In the genomic region with DNA sequence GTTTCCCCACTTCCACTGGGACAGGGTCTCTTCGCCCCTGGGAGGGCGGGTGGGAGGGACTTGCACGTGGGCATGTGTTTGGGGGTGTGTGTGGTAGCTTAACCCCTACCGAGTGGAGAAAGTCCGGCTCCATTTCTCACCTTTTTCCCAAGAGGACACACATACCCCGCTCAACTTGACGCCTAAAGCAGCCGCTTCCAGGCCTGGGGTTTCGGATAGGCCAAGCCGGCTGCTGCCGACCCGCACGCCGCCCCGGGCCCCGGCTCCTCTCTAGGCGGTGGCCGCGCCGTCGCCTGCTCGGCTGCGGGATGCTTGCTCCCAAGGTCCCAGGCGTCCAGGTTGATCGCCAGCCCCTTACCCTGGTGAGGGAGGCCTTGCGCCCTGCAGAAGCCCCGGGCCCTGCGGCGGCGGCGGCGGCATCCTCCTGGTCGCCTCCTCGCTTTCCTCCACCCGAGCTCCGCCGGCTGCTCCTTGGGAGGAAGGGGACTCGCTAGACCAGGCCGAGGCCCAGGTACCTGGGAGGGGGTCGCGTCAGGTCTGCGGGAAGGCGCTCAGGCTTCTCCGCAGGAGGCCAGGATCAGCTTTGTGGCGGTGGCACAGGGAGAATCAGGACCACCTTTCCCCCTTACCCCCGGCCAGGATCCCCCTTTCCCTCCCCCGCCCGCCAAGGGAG, we compare ENCODE assay signal across 11 cellular contexts. TPM values are rescaled to one million over a fixed set of nuclear protein-coding genes. Genes with fewer than 3 reads are reported as not detected.
DNase-seq lines count a peak whose midpoint lies in the region; ATAC-seq and TF ChIP-seq lines count a peak whose summit lies in the region.
"Had no signal": no experiment of that assay in that cellular context is flagged by ENCODE, and none has a peak within 500 bp of the region (broad histone marks: within the 10 kb centered on the region; RNA-seq: fewer than 3 reads in every experiment).

No MANE protein-coding gene starts in this region.

- WGBS in upper lobe of left lung, 2 donors: 21 to 30% methylated on average over 16 to 46 of the region's 48 CpGs

- DNase-seq in natural killer cell (no peak), ascending aorta (ENCODE audit: low spot score in 2 of 2) (no peak), mesothelial cell of epicardium (ENCODE audit: low spot score in 2 of 2, unreplicated experiment in 2 of 2) (peak in 1 of 2 experiments; percentile 57), upper lobe of left lung (peak in 1 of 2 donors; percentile 82)
- no peak for DNase-seq in natural killer cell treated with Interleukin-12 subunit alpha and Interleukin-12 subunit beta and Interleukin-15 and Interleukin-18, amount 100 ng/mL, for 72 hours (ENCODE audit: low spot score)
- DNase-seq: WERI-Rb-1 had no signal

- H3K27me3 ChIP-seq in ascending aorta (peaks cover 72% of the 10 kb centered on the region), upper lobe of left lung (peaks cover 2 to 96% (median 66%) of the 10 kb centered on the region in 4 donors)

- ATAC-seq in natural killer cell (no peak), upper lobe of left lung (ENCODE audit: low FRiP score in 2 of 2) (no peak), GM18868 (IDR thresholded peaks at IDR 0.05; ENCODE audit: unreplicated experiment) (no peak), esophagus mucosa (no peak), HG02798 (IDR thresholded peaks at IDR 0.05; ENCODE audit: poor library complexity, unreplicated experiment) (no peak)
- ATAC-seq in natural killer cell treated with Interleukin-12 subunit alpha and Interleukin-12 subunit beta and Interleukin-15 and Interleukin-18, amount 100 ng/mL, for 72 hours: no peak

- no peak for TF ChIP-seq EP300 in upper lobe of left lung (IDR thresholded peaks at IDR 0.05)

- intact Hi-C loops in natural killer cell (cut with micrococcal nuclease) (loop anchor here (5.0 kb wide), 2 partner anchors 421 to 1156 kb away; no protein-coding TSS in a partner anchor), ascending aorta (cut with DNase I) (loop anchor here (2.0 kb wide), 1 partner anchor 16 kb away; no protein-coding TSS in a partner anchor)

- peaks cover 25 to 31% of the 10 kb centered on the region in 2 donors for H3K4me1 ChIP-seq in ascending aorta
- H3K4me1 ChIP-seq in upper lobe of left lung: peaks cover 50 to 73% (median 61%) of the 10 kb centered on the region in 4 donors

- H3K4me3 ChIP-seq in ascending aorta: peak overlapping the region; percentile 63
- peak overlapping the region in 3 of 4 donors; percentile 34 to 51 (median 46) for H3K4me3 ChIP-seq in upper lobe of left lung

- no peak for TF ChIP-seq CTCF in natural killer cell (IDR thresholded peaks at IDR 0.05)
- no peak for TF ChIP-seq CTCF in ascending aorta (IDR thresholded peaks at IDR 0.05)
- TF ChIP-seq CTCF in mesothelial cell of epicardium (IDR thresholded peaks at IDR 0.05; ENCODE audit: unreplicated experiment): no peak
- TF ChIP-seq CTCF in upper lobe of left lung (IDR thresholded peaks at IDR 0.05): no peak

- H3K9me3 Mint-ChIP-seq in natural killer cell (no peaks in the 10 kb centered on the region), mesothelial cell of epicardium (no peaks in the 10 kb centered on the region)
- H3K9me3 Mint-ChIP-seq in natural killer cell treated with Interleukin-12 subunit alpha and Interleukin-12 subunit beta and Interleukin-15 and Interleukin-18, amount 100 ng/mL, for 72 hours: no peaks in the 10 kb centered on the region
- H3K9me3 Mint-ChIP-seq: memory B cell had no signal

- H3K9me3 ChIP-seq in ascending aorta (no peaks in the 10 kb centered on the region), upper lobe of left lung (no peaks in the 10 kb centered on the region)
- H3K9me3 ChIP-seq: tibial artery had no signal

- peak overlapping the region; percentile 42 for H3K4me3 Mint-ChIP-seq in natural killer cell
- H3K4me3 Mint-ChIP-seq in natural killer cell treated with Interleukin-12 subunit alpha and Interleukin-12 subunit beta and Interleukin-15 and Interleukin-18, amount 100 ng/mL, for 72 hours: no peak overlapping the region
- H3K4me3 Mint-ChIP-seq in mesothelial cell of epicardium: peak overlapping the region; percentile 88

- H3K27ac ChIP-seq in ascending aorta (no peak overlapping the region), upper lobe of left lung (no peak overlapping the region)
- H3K27ac ChIP-seq: tibial artery, WERI-Rb-1 had no signal

- peaks cover 37 to 55% of the 10 kb centered on the region in 2 donors for H3K27me3 Mint-ChIP-seq in natural killer cell (ENCODE audit: low read depth in 2 of 2)
- peaks cover 38 to 40% of the 10 kb centered on the region in 2 donors for H3K27me3 Mint-ChIP-seq in natural killer cell treated with Interleukin-12 subunit alpha and Interleukin-12 subunit beta and Interleukin-15 and Interleukin-18, amount 100 ng/mL, for 72 hours
- H3K27me3 Mint-ChIP-seq in mesothelial cell of epicardium (ENCODE audit: low read depth): peaks cover 43% of the 10 kb centered on the region

- no peak for TF ChIP-seq POLR2A in upper lobe of left lung (IDR thresholded peaks at IDR 0.05)

- H3K4me1 Mint-ChIP-seq in natural killer cell: peaks cover 44 to 69% of the 10 kb centered on the region in 2 donors
- peaks cover 34 to 48% of the 10 kb centered on the region in 2 donors for H3K4me1 Mint-ChIP-seq in natural killer cell treated with Interleukin-12 subunit alpha and Interleukin-12 subunit beta and Interleukin-15 and Interleukin-18, amount 100 ng/mL, for 72 hours (ENCODE audit: low read depth in 2 of 2)
- peaks cover 46% of the 10 kb centered on the region for H3K4me1 Mint-ChIP-seq in mesothelial cell of epicardium

- H3K27ac Mint-ChIP-seq in natural killer cell (no peak overlapping the region), mesothelial cell of epicardium (peak overlapping the region; percentile 81)
- H3K27ac Mint-ChIP-seq in natural killer cell treated with Interleukin-12 subunit alpha and Interleukin-12 subunit beta and Interleukin-15 and Interleukin-18, amount 100 ng/mL, for 72 hours: no peak overlapping the region

- H3K36me3 ChIP-seq in ascending aorta: no peaks in the 10 kb centered on the region
- no peaks in the 10 kb centered on the region for H3K36me3 ChIP-seq in upper lobe of left lung
- H3K36me3 ChIP-seq: tibial artery, WERI-Rb-1 had no signal

- H3K36me3 Mint-ChIP-seq in natural killer cell (no peaks in the 10 kb centered on the region), mesothelial cell of epicardium (no peaks in the 10 kb centered on the region)
- no peaks in the 10 kb centered on the region for H3K36me3 Mint-ChIP-seq in natural killer cell treated with Interleukin-12 subunit alpha and Interleukin-12 subunit beta and Interleukin-15 and Interleukin-18, amount 100 ng/mL, for 72 hours
- H3K36me3 Mint-ChIP-seq: memory B cell had no signal

RNA-seq across cellular contexts. Expression of gene GATA3, which starts 3.2 kb away (rescaled TPM):
- 10 to 100 TPM; 50.3 to 92.2 (median 68.8) TPM for total RNA-seq in natural killer cell
- 10 to 100 TPM in 1 of 2 donors, 1 to 10 TPM in 1; 7.6 to 10.9 TPM for total RNA-seq in natural killer cell treated with Interleukin-12 subunit alpha and Interleukin-12 subunit beta and Interleukin-15 and Interleukin-18, amount 100 ng/mL, for 72 hours
- not detected for total RNA-seq in ascending aorta
- 59.6 to 67.4 TPM (median 63.6 TPM) in 3 replicates for total RNA-seq in mesothelial cell of epicardium
- total RNA-seq in upper lobe of left lung: 1 to 10 TPM in 4 of 6 donors, under 1 TPM in 2; 0.22 to 6.3 (median 2.7) TPM
- total RNA-seq in esophagus mucosa: 0.76 TPM
